ENCODE assay signal across 16 cellular contexts in genomic region chr14:99595524-99595923, GRCh38. TPM values are rescaled to one million over a fixed set of nuclear protein-coding genes. Genes with fewer than 3 reads are reported as not detected.
A peak's percentile ranks its signal among the peaks of the same experiment; 100 is the strongest.
DNase-seq lines count a peak whose midpoint lies in the region; ATAC-seq and TF ChIP-seq lines count a peak whose summit lies in the region.
"Had no signal": no experiment of that assay in that cellular context is flagged by ENCODE, and none has a peak within 500 bp of the region (broad histone marks: within the 10 kb centered on the region; RNA-seq: fewer than 3 reads in every experiment).

No MANE protein-coding gene starts in this region.

- in situ Hi-C loops in Panc1 (cut with HindIII; ENCODE audit: low pct_unique_long_range_greater_than_20kb, low sequenced_read_pairs): no loop called here

- H3K79me2 ChIP-seq in smooth muscle cell (ENCODE audit: low read depth): peaks cover 21% of the 10 kb centered on the region

- DNase-seq in activated CD4-positive, alpha-beta T cell treated with anti-CD3 and anti-CD28 coated beads, Interleukin-2, amount 10 ng/mL, durations not matched to agents 7 days and 5 days: no peak
- no peak for DNase-seq in activated CD4-positive, alpha-beta T cell treated with anti-CD3 and anti-CD28 coated beads for 1 hour
- DNase-seq in Panc1 (ENCODE audit: low read depth, low spot score) (no peak), right cardiac atrium (peak in 1 of 3 donors; percentile 38), smooth muscle cell (lab: John Stamatoyannopoulos, UW; ENCODE audit: unreplicated experiment) (no peak)
- DNase-seq in stimulated activated effector memory CD8-positive, alpha-beta T cell treated with anti-CD3 and anti-CD28 coated beads, Interleukin-12 subunit alpha, Interleukin-12 subunit beta, amount 100 ng/mL, for 72 hours (ENCODE audit: low spot score in 2 of 2): no peak
- DNase-seq: DMS79, dorsolateral prefrontal cortex, NCI-H1436 treated with DMSO at 0.1 percent for 48 hours, NCI-H526 treated with DMSO at 0.1 percent for 48 hours, ovary had no signal

- H3K27ac ChIP-seq in Panc1 (ENCODE audit: low read length): peak overlapping the region; percentile 35
- peak overlapping the region; percentile 70 for H3K27ac ChIP-seq in right cardiac atrium (ENCODE audit: low read length)
- H3K27ac ChIP-seq in smooth muscle cell (ENCODE audit: low read depth): no peak overlapping the region
- H3K27ac ChIP-seq: ovary, SK-N-MC had no signal

- WGBS in right cardiac atrium: 79% methylated on average over 7 of the region's 7 CpGs
- WGBS in smooth muscle cell (ENCODE audit: low lambda C conversion rate): 92% methylated on average over 7 of the region's 7 CpGs

- peaks cover 17% of the 10 kb centered on the region for H3K4me1 Mint-ChIP-seq in activated CD4-positive, alpha-beta T cell treated with anti-CD3 and anti-CD28 coated beads, Interleukin-2, amount 10 ng/mL, durations not matched to agents 7 days and 5 days
- H3K4me1 Mint-ChIP-seq in stimulated activated effector memory CD8-positive, alpha-beta T cell treated with anti-CD3 and anti-CD28 coated beads, Interleukin-12 subunit alpha, Interleukin-12 subunit beta, amount 100 ng/mL, for 72 hours: peaks cover 44% of the 10 kb centered on the region

- peaks cover 7% of the 10 kb centered on the region for H4K20me1 ChIP-seq in smooth muscle cell (ENCODE audit: low read depth)

- POLR2A ChIA-PET in activated CD4-positive, alpha-beta T cell treated with anti-CD3 and anti-CD28 coated beads, Interleukin-2, amount 10 ng/mL, durations not matched to agents 7 days and 5 days (lab: Charles Lee): no interaction called here
- POLR2A ChIA-PET in Panc1 (lab: Charles Lee): no interaction called here

- H3K4me1 ChIP-seq in Panc1 (ENCODE audit: control insufficient read depth, insufficient read depth, low read length) (peaks cover 87% of the 10 kb centered on the region), right cardiac atrium (ENCODE audit: control insufficient read depth, insufficient read depth, low read length) (peaks cover 16% of the 10 kb centered on the region), smooth muscle cell (ENCODE audit: low read depth) (peaks cover 39% of the 10 kb centered on the region)

- no peaks in the 10 kb centered on the region for H3K9me3 Mint-ChIP-seq in activated CD4-positive, alpha-beta T cell treated with anti-CD3 and anti-CD28 coated beads, Interleukin-2, amount 10 ng/mL, durations not matched to agents 7 days and 5 days
- no peaks in the 10 kb centered on the region for H3K9me3 Mint-ChIP-seq in stimulated activated effector memory CD8-positive, alpha-beta T cell treated with anti-CD3 and anti-CD28 coated beads, Interleukin-12 subunit alpha, Interleukin-12 subunit beta, amount 100 ng/mL, for 72 hours

- no peaks in the 10 kb centered on the region for H3K27me3 Mint-ChIP-seq in activated CD4-positive, alpha-beta T cell treated with anti-CD3 and anti-CD28 coated beads, Interleukin-2, amount 10 ng/mL, durations not matched to agents 7 days and 5 days

- CTCF ChIA-PET in activated CD4-positive, alpha-beta T cell treated with anti-CD3 and anti-CD28 coated beads, Interleukin-2, amount 10 ng/mL, durations not matched to agents 7 days and 5 days (lab: Charles Lee): no interaction called here
- CTCF ChIA-PET in Panc1 (lab: Charles Lee): no interaction called here

- no peak for ATAC-seq in Panc1
- no peak for ATAC-seq in right cardiac atrium
- ATAC-seq in stimulated activated effector memory CD8-positive, alpha-beta T cell treated with anti-CD3 and anti-CD28 coated beads, Interleukin-12 subunit alpha, Interleukin-12 subunit beta, amount 100 ng/mL, for 72 hours: no peak
- no peak for ATAC-seq in GM18520 (IDR thresholded peaks at IDR 0.05; ENCODE audit: unreplicated experiment)
- ATAC-seq in HG03280 (IDR thresholded peaks at IDR 0.05; ENCODE audit: unreplicated experiment): no peak

- TF ChIP-seq CTCF in Panc1 (IDR thresholded peaks at IDR 0.05): no peak
- TF ChIP-seq CTCF in smooth muscle cell (IDR thresholded peaks at IDR 0.05; ENCODE audit: borderline replicate concordance, insufficient read depth, poor library complexity, severe bottlenecking): no peak

- H2AFZ ChIP-seq in smooth muscle cell (ENCODE audit: low read depth): no peak overlapping the region

- H3K4me3 ChIP-seq in Panc1 (ENCODE audit: low read depth in 2 of 2, low read length in 2 of 2) (no peak overlapping the region), right cardiac atrium (ENCODE audit: low read length) (no peak overlapping the region), smooth muscle cell (no peak overlapping the region)
- H3K4me3 ChIP-seq: dorsolateral prefrontal cortex, ovary, SK-N-MC had no signal

- H3K36me3 ChIP-seq in Panc1 (ENCODE audit: control insufficient read depth, insufficient read depth, low read length) (no peaks in the 10 kb centered on the region), smooth muscle cell (ENCODE audit: low read depth) (no peaks in the 10 kb centered on the region)
- H3K36me3 ChIP-seq: ovary had no signal

- H3K27me3 ChIP-seq in Panc1 (ENCODE audit: control insufficient read depth, insufficient read depth, low read length) (no peaks in the 10 kb centered on the region), right cardiac atrium (ENCODE audit: control insufficient read depth, insufficient read depth) (no peaks in the 10 kb centered on the region), smooth muscle cell (ENCODE audit: low read depth) (no peaks in the 10 kb centered on the region)
- H3K27me3 ChIP-seq: dorsolateral prefrontal cortex, ovary had no signal

- no peaks in the 10 kb centered on the region for H3K9me3 ChIP-seq in Panc1 (ENCODE audit: control insufficient read depth, insufficient read depth, low read depth, low read length)
- no peaks in the 10 kb centered on the region for H3K9me3 ChIP-seq in right cardiac atrium (ENCODE audit: control insufficient read depth, low read length)
- H3K9me3 ChIP-seq in smooth muscle cell (replicated peaks; ENCODE audit: low read depth): no peaks in the 10 kb centered on the region
- H3K9me3 ChIP-seq: ovary had no signal

- peak overlapping the region; percentile 29 for H3K4me3 Mint-ChIP-seq in activated CD4-positive, alpha-beta T cell treated with anti-CD3 and anti-CD28 coated beads, Interleukin-2, amount 10 ng/mL, durations not matched to agents 7 days and 5 days
- H3K4me3 Mint-ChIP-seq in stimulated activated effector memory CD8-positive, alpha-beta T cell treated with anti-CD3 and anti-CD28 coated beads, Interleukin-12 subunit alpha, Interleukin-12 subunit beta, amount 100 ng/mL, for 72 hours: peak overlapping the region; percentile 60

- H3F3A ChIP-seq in smooth muscle cell (ENCODE audit: low read depth): no peaks in the 10 kb centered on the region

- no TSS peak for BruUV-seq in Panc1 (replicated peaks; lab: Mats Ljungman, UMichigan)

- H3K9ac ChIP-seq in smooth muscle cell (ENCODE audit: low read depth): no peak overlapping the region

- no peak overlapping the region for H3K4me2 ChIP-seq in smooth muscle cell

- intact Hi-C loops in Panc1 (cut with micrococcal nuclease; ENCODE audit: unreplicated experiment): no loop called here
- intact Hi-C loops in right cardiac atrium (cut with DNase I): no loop called here

- peak overlapping the region; percentile 81 for H3K27ac Mint-ChIP-seq in activated CD4-positive, alpha-beta T cell treated with anti-CD3 and anti-CD28 coated beads, Interleukin-2, amount 10 ng/mL, durations not matched to agents 7 days and 5 days
- peak overlapping the region; percentile 92 for H3K27ac Mint-ChIP-seq in stimulated activated effector memory CD8-positive, alpha-beta T cell treated with anti-CD3 and anti-CD28 coated beads, Interleukin-12 subunit alpha, Interleukin-12 subunit beta, amount 100 ng/mL, for 72 hours

- H3K36me3 Mint-ChIP-seq in activated CD4-positive, alpha-beta T cell treated with anti-CD3 and anti-CD28 coated beads, Interleukin-2, amount 10 ng/mL, durations not matched to agents 7 days and 5 days (ENCODE audit: low read depth): no peaks in the 10 kb centered on the region
- peaks cover 7% of the 10 kb centered on the region for H3K36me3 Mint-ChIP-seq in stimulated activated effector memory CD8-positive, alpha-beta T cell treated with anti-CD3 and anti-CD28 coated beads, Interleukin-12 subunit alpha, Interleukin-12 subunit beta, amount 100 ng/mL, for 72 hours

RNA-seq across cellular contexts. Expression of gene CCDC85C, which starts 8.5 kb away (rescaled TPM):
- total RNA-seq in activated CD4-positive, alpha-beta T cell treated with anti-CD3 and anti-CD28 coated beads, Interleukin-2, amount 10 ng/mL, durations not matched to agents 7 days and 5 days: 10 to 100 TPM; 10.0 to 10.9 TPM
- total RNA-seq in Panc1 (2021; ENCODE audit: unreplicated experiment): 96.6 TPM
- polyA plus RNA-seq in Panc1 (2012; ENCODE audit: insufficient read length): 64.9 TPM
- 10 to 100 TPM; 21.0 to 23.3 (median 22.0) TPM for total RNA-seq in right cardiac atrium
- polyA plus RNA-seq in right cardiac atrium: 31.5 TPM
- total RNA-seq in smooth muscle cell: 4.0 and 4.8 TPM in 2 replicates
- 5.2 and 6.5 TPM in 2 replicates for polyA plus RNA-seq in smooth muscle cell

RNA-seq across cellular contexts. Expression of gene HHIPL1, which starts 49.4 kb away (rescaled TPM):
- under 1 TPM in 1 of 2 experiments, not detected in 1; 0.05 TPM for total RNA-seq in activated CD4-positive, alpha-beta T cell treated with anti-CD3 and anti-CD28 coated beads, Interleukin-2, amount 10 ng/mL, durations not matched to agents 7 days and 5 days
- total RNA-seq in Panc1 (2021; ENCODE audit: unreplicated experiment) (2.1 TPM), right cardiac atrium (1 to 10 TPM; 1.9 to 3.4 (median 2.5) TPM), smooth muscle cell (9.1 and 9.6 TPM in 2 replicates)
- 3.8 TPM for polyA plus RNA-seq in Panc1 (2012; ENCODE audit: insufficient read length)
- polyA plus RNA-seq in right cardiac atrium (0.75 TPM), smooth muscle cell (11.2 and 11.9 TPM in 2 replicates)
- total RNA-seq: GM12878, HT1080 had no signal
